In the genomic region with DNA sequence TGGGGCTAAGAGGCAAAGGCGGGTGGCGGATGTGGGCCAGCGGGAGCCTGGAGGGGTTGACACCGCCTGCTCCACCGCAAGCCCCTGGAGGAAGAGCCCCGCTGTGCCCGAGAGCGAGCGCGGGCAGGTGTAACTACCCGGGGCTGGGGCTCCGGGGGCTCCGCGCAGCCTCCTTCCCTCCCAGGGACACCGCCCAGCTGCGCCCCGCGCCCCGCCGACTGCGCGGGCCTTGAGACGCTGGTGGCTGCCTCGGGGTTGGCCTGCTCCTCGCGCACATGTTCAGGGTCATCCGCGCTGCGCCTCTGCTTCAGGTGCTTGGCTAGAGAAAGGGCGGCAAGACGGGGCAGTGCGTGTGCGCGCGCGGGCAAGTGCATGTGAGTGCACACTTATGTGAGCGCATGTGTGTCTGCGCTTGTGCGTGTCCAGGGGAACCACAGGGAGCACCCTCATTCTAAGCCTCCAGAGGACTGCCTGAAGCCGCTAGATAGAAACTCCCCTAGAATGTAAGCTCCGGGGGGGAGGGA, we compare ENCODE assay signal across 1 cellular context.
TF ChIP-seq lines count a peak whose summit lies in the region.

No MANE protein-coding gene starts in this region.

TF ChIP-seq in IMR-90, 13 proteins besides CTCF, POLR2A, EP300 and RAD21:
- TF ChIP-seq RCOR1 (IDR thresholded peaks at IDR 0.05; ENCODE audit: insufficient replicate concordance, low read length) (no peak), MXI1 (IDR thresholded peaks at IDR 0.05; ENCODE audit: borderline replicate concordance, low read depth, low read length) (no peak), NFE2L2 (IDR thresholded peaks at IDR 0.05; ENCODE audit: low read depth, low read length) (no peak), CEBPB (IDR thresholded peaks at IDR 0.05; ENCODE audit: low read depth, low read length) (no peak), BHLHE40 (IDR thresholded peaks at IDR 0.05; ENCODE audit: low read depth, low read length) (no peak), SMC3 (IDR thresholded peaks at IDR 0.05; ENCODE audit: low read depth, low read length) (no peak), MAZ (IDR thresholded peaks at IDR 0.05; ENCODE audit: borderline replicate concordance, low read depth, low read length) (no peak), CHD1 (IDR thresholded peaks at IDR 0.05; ENCODE audit: low read depth, low read length) (no peak), MAFK (IDR thresholded peaks at IDR 0.05; ENCODE audit: low read depth, low read length) (no peak), FOS (IDR thresholded peaks at IDR 0.05; ENCODE audit: low read depth, low read length) (no peak), RFX5 (IDR thresholded peaks at IDR 0.05; ENCODE audit: low read depth, low read length) (no peak)
- TF ChIP-seq, protein P1, sequence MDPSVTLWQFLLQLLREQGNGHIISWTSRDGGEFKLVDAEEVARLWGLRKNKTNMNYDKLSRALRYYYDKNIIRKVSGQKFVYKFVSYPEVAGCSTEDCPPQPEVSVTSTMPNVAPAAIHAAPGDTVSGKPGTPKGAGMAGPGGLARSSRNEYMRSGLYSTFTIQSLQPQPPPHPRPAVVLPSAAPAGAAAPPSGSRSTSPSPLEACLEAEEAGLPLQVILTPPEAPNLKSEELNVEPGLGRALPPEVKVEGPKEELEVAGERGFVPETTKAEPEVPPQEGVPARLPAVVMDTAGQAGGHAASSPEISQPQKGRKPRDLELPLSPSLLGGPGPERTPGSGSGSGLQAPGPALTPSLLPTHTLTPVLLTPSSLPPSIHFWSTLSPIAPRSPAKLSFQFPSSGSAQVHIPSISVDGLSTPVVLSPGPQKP (IDR thresholded peaks at IDR 0.05; ENCODE audit: borderline replicate concordance, low read depth, low read length), result no peak
- TF ChIP-seq, protein P2, sequence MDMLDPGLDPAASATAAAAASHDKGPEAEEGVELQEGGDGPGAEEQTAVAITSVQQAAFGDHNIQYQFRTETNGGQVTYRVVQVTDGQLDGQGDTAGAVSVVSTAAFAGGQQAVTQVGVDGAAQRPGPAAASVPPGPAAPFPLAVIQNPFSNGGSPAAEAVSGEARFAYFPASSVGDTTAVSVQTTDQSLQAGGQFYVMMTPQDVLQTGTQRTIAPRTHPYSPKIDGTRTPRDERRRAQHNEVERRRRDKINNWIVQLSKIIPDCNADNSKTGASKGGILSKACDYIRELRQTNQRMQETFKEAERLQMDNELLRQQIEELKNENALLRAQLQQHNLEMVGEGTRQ (IDR thresholded peaks at IDR 0.05; ENCODE audit: low read depth, low read length), result no peak
